ENCODE assay signal across 8 cellular contexts in genomic region chr10:132446661-132447445, GRCh38. TPM values are rescaled to one million over a fixed set of nuclear protein-coding genes. Genes with fewer than 3 reads are reported as not detected.
DNase-seq lines count a peak whose midpoint lies in the region; ATAC-seq and TF ChIP-seq lines count a peak whose summit lies in the region.

No MANE protein-coding gene starts in this region.

- H3K36me3 ChIP-seq in body of pancreas (replicated peaks in 1 of 2; ENCODE audit: insufficient read depth in 1 of 2, low read depth in 2 of 2): no peaks in the 10 kb centered on the region
- H3K36me3 ChIP-seq in mesodermal cell (ENCODE audit: control insufficient read depth, insufficient read depth, low read length): no peaks in the 10 kb centered on the region

- H3K27me3 Mint-ChIP-seq in stimulated activated naive B cell treated with anti-CD40 and anti-IgM and Interleukin-4, amounts not matched to agents 10 μg/mL and 1 μg/mL and 100 μg/mL, for 72 hours: no peaks in the 10 kb centered on the region

- intact Hi-C loops in body of pancreas (cut with DNase I): no loop called here

- DNase-seq in AG20443 (ENCODE audit: low spot score) (peak; percentile 32), T-helper 9 cell (peak; percentile 49), body of pancreas (peak; percentile 74 to 89 (median 84))
- peak; percentile 64 for DNase-seq in stimulated activated naive B cell treated with anti-CD40 and anti-IgM and Interleukin-4, amounts not matched to agents 10 μg/mL and 1 μg/mL and 100 μg/mL, for 72 hours

- peak; percentile 47 for TF ChIP-seq CTCF in LNCAP (IDR thresholded peaks at IDR 0.05)
- peak; percentile 32 to 87 (median 79) for TF ChIP-seq CTCF in body of pancreas (IDR thresholded peaks at IDR 0.05)

- H3K27ac Mint-ChIP-seq in stimulated activated naive B cell treated with anti-CD40 and anti-IgM and Interleukin-4, amounts not matched to agents 10 μg/mL and 1 μg/mL and 100 μg/mL, for 72 hours: peak overlapping the region; percentile 93

- peak overlapping the region; percentile 60 to 78 for H3K4me3 Mint-ChIP-seq in stimulated activated naive B cell treated with anti-CD40 and anti-IgM and Interleukin-4, amounts not matched to agents 10 μg/mL and 1 μg/mL and 100 μg/mL, for 72 hours

- H3K4me1 ChIP-seq in body of pancreas (peaks cover 22% of the 10 kb centered on the region), mesodermal cell (ENCODE audit: control insufficient read depth, insufficient read depth, low read length, poor library complexity, severe bottlenecking) (peaks cover 31% of the 10 kb centered on the region)

- no peaks in the 10 kb centered on the region for H3K9me3 Mint-ChIP-seq in stimulated activated naive B cell treated with anti-CD40 and anti-IgM and Interleukin-4, amounts not matched to agents 10 μg/mL and 1 μg/mL and 100 μg/mL, for 72 hours

- H3K27ac ChIP-seq in body of pancreas: peak overlapping the region; percentile 70 to 90 (median 81)
- peak overlapping the region; percentile 94 for H3K27ac ChIP-seq in mesodermal cell (ENCODE audit: low read depth, low read length, severe bottlenecking)

- no peak overlapping the region for H3K4me3 ChIP-seq in body of pancreas
- no peak overlapping the region for H3K4me3 ChIP-seq in mesodermal cell (ENCODE audit: extremely low read depth, insufficient read depth, low read length, poor library complexity, severe bottlenecking)

- H3K4me1 Mint-ChIP-seq in stimulated activated naive B cell treated with anti-CD40 and anti-IgM and Interleukin-4, amounts not matched to agents 10 μg/mL and 1 μg/mL and 100 μg/mL, for 72 hours: peaks cover 30 to 64% of the 10 kb centered on the region in 2 donors

- ATAC-seq in GM19463 (IDR thresholded peaks at IDR 0.05; ENCODE audit: unreplicated experiment) (peak; percentile 80), body of pancreas (peak; percentile 76), GM19455 (IDR thresholded peaks at IDR 0.05; ENCODE audit: unreplicated experiment) (no peak)
- ATAC-seq in stimulated activated naive B cell treated with anti-CD40 and anti-IgM and Interleukin-4, amounts not matched to agents 10 μg/mL and 1 μg/mL and 100 μg/mL, for 72 hours (replicated peaks): peak; percentile 77 to 79

- no peaks in the 10 kb centered on the region for H3K9me3 ChIP-seq in body of pancreas
- H3K9me3 ChIP-seq in mesodermal cell (ENCODE audit: control insufficient read depth, low read length): no peaks in the 10 kb centered on the region

- peak in 2 of 3 donors; percentile 17 to 29 for TF ChIP-seq POLR2A in body of pancreas (IDR thresholded peaks at IDR 0.05)

- no peaks in the 10 kb centered on the region for H3K36me3 Mint-ChIP-seq in stimulated activated naive B cell treated with anti-CD40 and anti-IgM and Interleukin-4, amounts not matched to agents 10 μg/mL and 1 μg/mL and 100 μg/mL, for 72 hours

- no peaks in the 10 kb centered on the region for H3K27me3 ChIP-seq in body of pancreas

- WGBS in body of pancreas, 2 donors: 30 to 45% methylated on average over 9 to 14 of the region's 17 CpGs
- 77 to 82% methylated on average over 13 to 14 of the region's 17 CpGs for WGBS in mesodermal cell (ENCODE audit: insufficient coverage in 2 of 2), 2 experiments

RNA-seq across cellular contexts. Expression of gene PWWP2B, which starts 49.9 kb away (rescaled TPM):
- 10 to 100 TPM; 31.9 to 46.5 TPM for total RNA-seq in body of pancreas
- 12.4 TPM for polyA plus RNA-seq in mesodermal cell (2013, experiment 1 of 2)
- 10.1 TPM for polyA plus RNA-seq in mesodermal cell (2013, experiment 2 of 2)

Comparison
In these comparisons a context has a peak if more than half of its experiments do, and no peak if none do; other contexts are left out.
1. DNase-seq: peak in every context shown above with its lines; median percentile 84 in body of pancreas; 64 in stimulated activated naive B cell treated with anti-CD40 and anti-IgM and Interleukin-4, amounts not matched to agents 10 μg/mL and 1 μg/mL and 100 μg/mL, for 72 hours; 49 in T-helper 9 cell; 32 in AG20443.